8 cellular contexts compared by ENCODE assay signal in the genomic region with DNA sequence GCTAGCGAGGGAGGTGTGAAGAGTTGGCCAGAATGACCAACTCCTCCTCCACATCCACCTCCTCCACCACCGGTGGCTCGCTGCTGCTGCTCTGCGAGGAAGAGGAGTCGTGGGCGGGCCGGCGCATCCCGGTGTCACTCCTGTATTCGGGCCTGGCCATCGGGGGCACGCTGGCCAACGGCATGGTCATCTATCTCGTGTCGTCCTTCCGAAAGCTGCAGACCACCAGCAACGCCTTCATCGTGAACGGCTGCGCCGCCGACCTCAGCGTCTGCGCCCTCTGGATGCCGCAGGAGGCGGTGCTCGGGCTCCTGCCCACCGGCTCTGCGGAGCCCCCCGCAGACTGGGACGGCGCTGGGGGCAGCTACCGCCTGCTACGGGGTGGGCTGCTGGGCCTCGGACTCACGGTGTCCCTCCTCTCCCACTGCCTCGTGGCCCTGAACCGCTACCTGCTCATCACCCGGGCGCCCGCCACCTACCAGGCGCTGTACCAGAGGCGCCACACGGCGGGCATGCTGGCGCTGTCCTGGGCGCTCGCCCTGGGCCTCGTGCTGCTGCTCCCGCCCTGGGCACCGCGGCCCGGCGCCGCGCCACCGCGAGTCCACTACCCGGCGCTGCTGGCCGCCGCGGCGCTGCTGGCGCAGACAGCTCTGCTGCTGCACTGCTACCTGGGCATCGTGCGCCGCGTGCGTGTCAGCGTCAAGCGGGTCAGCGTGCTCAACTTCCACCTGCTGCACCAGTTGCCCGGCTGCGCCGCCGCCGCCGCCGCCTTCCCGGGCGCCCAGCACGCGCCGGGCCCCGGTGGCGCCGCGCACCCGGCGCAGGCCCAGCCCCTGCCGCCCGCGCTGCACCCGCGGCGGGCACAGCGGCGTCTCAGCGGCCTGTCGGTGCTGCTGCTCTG. TPM values are rescaled to one million over a fixed set of nuclear protein-coding genes. Genes with fewer than 3 reads are reported as not detected.
DNase-seq lines count a peak whose midpoint lies in the region; ATAC-seq and TF ChIP-seq lines count a peak whose summit lies in the region.

No MANE protein-coding gene starts in this region.

- no peak overlapping the region for H3K27ac ChIP-seq in RWPE1

- TF ChIP-seq CTCF in RWPE1 (conservative IDR thresholded peaks at IDR 0.05; ENCODE audit: low read depth), result no peak
- no peak for TF ChIP-seq CTCF in cardiac fibroblast (IDR thresholded peaks at IDR 0.05; ENCODE audit: low read depth, low read length)

- H3K4me3 ChIP-seq in cardiac fibroblast (replicated peaks in 1 of 2; ENCODE audit: low read depth in 2 of 2, low read length in 2 of 2), result peak overlapping the region; percentile 36 to 41

- CTCF ChIA-PET in RWPE1 (lab: Yijun Ruan, JAX), result no interaction called here

- peak; percentile 43 for ATAC-seq in activated CD4-positive, CD25-positive, alpha-beta regulatory T cell treated with anti-CD3 and anti-CD28 coated beads, Interleukin-2, amount 50 U/mL, for 24 hours
- ATAC-seq in left colon, result peak; percentile 44
- ATAC-seq in GM18870 (IDR thresholded peaks at IDR 0.05; ENCODE audit: unreplicated experiment), result no peak

- no peak for DNase-seq in activated CD4-positive, CD25-positive, alpha-beta regulatory T cell (lab: John Stamatoyannopoulos, UW)
- DNase-seq in RWPE1 (ENCODE audit: low spot score), result peak; percentile 8
- peak in 1 of 2 donors; percentile 11 for DNase-seq in cardiac fibroblast (ENCODE audit: low read depth in 2 of 2)
- DNase-seq in left colon, result peak in 1 of 2 donors; percentile 18
- DNase-seq in stimulated activated CD4-positive, alpha-beta T cell treated with anti-CD3 and anti-CD28 coated beads, Interleukin-4, amount 100 ng/mL, for 24 hours, result peak; percentile 21
- no peak for DNase-seq in NCI-H2029 treated with DMSO at 0.1 percent for 48 hours (lab: John Stamatoyannopoulos, UW)

- intact Hi-C loops in left colon (cut with DNase I, micrococcal nuclease), result no loop called here

- POLR2A ChIA-PET in RWPE1 (lab: Yijun Ruan, JAX; ENCODE audit: low non-redundant PET), result no interaction called here

RNA-seq across cellular contexts. Expression of a gene that starts 1.2 kb away (rescaled TPM):
- total RNA-seq in left colon, result under 1 TPM in 1 of 2 donors, not detected in 1; 0.14 TPM

Comparison
In these comparisons a context has a peak if more than half of its experiments do, and no peak if none do; other contexts are left out.
1. DNase-seq: peak in RWPE1 (single experiment) and stimulated activated CD4-positive, alpha-beta T cell treated with anti-CD3 and anti-CD28 coated beads, Interleukin-4, amount 100 ng/mL, for 24 hours (single experiment); none in activated CD4-positive, CD25-positive, alpha-beta regulatory T cell (0 of 4) and NCI-H2029 treated with DMSO at 0.1 percent for 48 hours (single experiment).